13 cellular contexts compared by ENCODE assay signal in genomic region chr10:103803941-103804340, GRCh38. TPM values are rescaled to one million over a fixed set of nuclear protein-coding genes. Genes with fewer than 3 reads are reported as not detected.
DNase-seq lines count a peak whose midpoint lies in the region; ATAC-seq and TF ChIP-seq lines count a peak whose summit lies in the region.
"Had no signal": no experiment of that assay in that cellular context is flagged by ENCODE, and none has a peak within 500 bp of the region (broad histone marks: within the 10 kb centered on the region; RNA-seq: fewer than 3 reads in every experiment).

No MANE protein-coding gene starts in this region.

- no peak overlapping the region for H3K4me3 ChIP-seq in foreskin fibroblast (ENCODE audit: low read depth in 1 of 2, low read length in 2 of 2)
- H3K4me3 ChIP-seq in right cardiac atrium (ENCODE audit: low read length) = no peak overlapping the region
- H3K4me3 ChIP-seq: heart left ventricle had no signal

- H3K4me3 Mint-ChIP-seq in activated T-helper 2 cell treated with anti-CD3 and anti-CD28 coated beads, Interferon-gamma antibody, Interleukin-2, Interleukin-4, amounts not matched to agents 10 μg/mL and 5 μg/mL and 100 μg/mL, durations not matched to agents 14 hours and 24 hours and 36 hours (ENCODE audit: low read depth) = no peak overlapping the region
- no peak overlapping the region for H3K4me3 Mint-ChIP-seq in progenitor cell of endocrine pancreas (ENCODE audit: low read depth)

- H3K4me1 Mint-ChIP-seq in activated T-helper 2 cell treated with anti-CD3 and anti-CD28 coated beads, Interferon-gamma antibody, Interleukin-2, Interleukin-4, amounts not matched to agents 10 μg/mL and 5 μg/mL and 100 μg/mL, durations not matched to agents 14 hours and 24 hours and 36 hours (ENCODE audit: low read depth) = peaks cover 36% of the 10 kb centered on the region
- H3K4me1 Mint-ChIP-seq in progenitor cell of endocrine pancreas (ENCODE audit: low read depth) = peaks cover 43% of the 10 kb centered on the region

- peak; percentile 12 for DNase-seq in activated gamma-delta T cell treated with Interleukin-2 at 50 U/mL for 16 hours
- DNase-seq in activated gamma-delta T cell (lab: John Stamatoyannopoulos, UW) = no peak
- DNase-seq in NCI-H82 (lab: John Stamatoyannopoulos, UW) = peak; percentile 69
- DNase-seq in activated T-helper 2 cell treated with anti-CD3 and anti-CD28 coated beads, Interferon-gamma antibody, Interleukin-2, Interleukin-4, amounts not matched to agents 10 μg/mL and 5 μg/mL and 100 μg/mL, durations not matched to agents 14 hours and 24 hours and 36 hours (ENCODE audit: low spot score) = peak; percentile 41
- DNase-seq in progenitor cell of endocrine pancreas (ENCODE audit: low spot score, unreplicated experiment) = no peak
- no peak for DNase-seq in foreskin fibroblast
- no peak for DNase-seq in right cardiac atrium
- DNase-seq: brain microvascular endothelial cell, H7, heart left ventricle, NCI-H1436 treated with DMSO at 0.1 percent for 48 hours had no signal

- H3K27ac Mint-ChIP-seq in activated T-helper 2 cell treated with anti-CD3 and anti-CD28 coated beads, Interferon-gamma antibody, Interleukin-2, Interleukin-4, amounts not matched to agents 10 μg/mL and 5 μg/mL and 100 μg/mL, durations not matched to agents 14 hours and 24 hours and 36 hours = no peak overlapping the region
- H3K27ac Mint-ChIP-seq in progenitor cell of endocrine pancreas = peak overlapping the region; percentile 34

- peaks cover 3% of the 10 kb centered on the region for H3K4me1 ChIP-seq in right cardiac atrium (ENCODE audit: control insufficient read depth, insufficient read depth, low read length)

- no peaks in the 10 kb centered on the region for H3K36me3 Mint-ChIP-seq in activated T-helper 2 cell treated with anti-CD3 and anti-CD28 coated beads, Interferon-gamma antibody, Interleukin-2, Interleukin-4, amounts not matched to agents 10 μg/mL and 5 μg/mL and 100 μg/mL, durations not matched to agents 14 hours and 24 hours and 36 hours (ENCODE audit: low read depth)
- H3K36me3 Mint-ChIP-seq in progenitor cell of endocrine pancreas (ENCODE audit: insufficient read depth) = peaks cover 10% of the 10 kb centered on the region

- no peak overlapping the region for H3K27ac ChIP-seq in right cardiac atrium (ENCODE audit: low read length)
- H3K27ac ChIP-seq: brain microvascular endothelial cell, heart left ventricle, neutrophil had no signal

- ATAC-seq in GM21723 (IDR thresholded peaks at IDR 0.05; ENCODE audit: unreplicated experiment) (no peak), right cardiac atrium (no peak)
- ATAC-seq: heart left ventricle had no signal

- no peaks in the 10 kb centered on the region for H3K27me3 ChIP-seq in right cardiac atrium (ENCODE audit: control insufficient read depth, insufficient read depth)
- H3K27me3 ChIP-seq: brain microvascular endothelial cell, heart left ventricle, neutrophil had no signal

- H3K27me3 Mint-ChIP-seq in activated T-helper 2 cell treated with anti-CD3 and anti-CD28 coated beads, Interferon-gamma antibody, Interleukin-2, Interleukin-4, amounts not matched to agents 10 μg/mL and 5 μg/mL and 100 μg/mL, durations not matched to agents 14 hours and 24 hours and 36 hours (ENCODE audit: low read depth) = peaks cover 12% of the 10 kb centered on the region
- no peaks in the 10 kb centered on the region for H3K27me3 Mint-ChIP-seq in progenitor cell of endocrine pancreas

- intact Hi-C loops in activated T-helper 2 cell treated with anti-CD3 and anti-CD28 coated beads, Interferon-gamma antibody, Interleukin-2, Interleukin-4, amounts not matched to agents 10 μg/mL and 5 μg/mL and 100 μg/mL, durations not matched to agents 14 hours and 24 hours and 36 hours (cut with micrococcal nuclease) = loop anchor here (5.0 kb wide), 1 partner anchor 48 kb away; no protein-coding TSS in a partner anchor
- intact Hi-C loops in right cardiac atrium (cut with DNase I) = no loop called here

- 63% methylated on average over 3 of the region's 3 CpGs for WGBS in right cardiac atrium

- no peaks in the 10 kb centered on the region for H3K9me3 ChIP-seq in right cardiac atrium (ENCODE audit: control insufficient read depth, low read length)
- H3K9me3 ChIP-seq: heart left ventricle, neutrophil had no signal

- TF ChIP-seq CTCF in progenitor cell of endocrine pancreas (IDR thresholded peaks at IDR 0.05; ENCODE audit: unreplicated experiment) (no peak), foreskin fibroblast (IDR thresholded peaks at IDR 0.05; ENCODE audit: low read depth, low read length) (no peak)

- H3K9me3 Mint-ChIP-seq in activated T-helper 2 cell treated with anti-CD3 and anti-CD28 coated beads, Interferon-gamma antibody, Interleukin-2, Interleukin-4, amounts not matched to agents 10 μg/mL and 5 μg/mL and 100 μg/mL, durations not matched to agents 14 hours and 24 hours and 36 hours = no peaks in the 10 kb centered on the region
- no peaks in the 10 kb centered on the region for H3K9me3 Mint-ChIP-seq in progenitor cell of endocrine pancreas (ENCODE audit: low read depth)

RNA-seq across cellular contexts. Expression of gene SH3PXD2A, which starts 51.4 kb away (rescaled TPM):
- total RNA-seq in activated T-helper 2 cell treated with anti-CD3 and anti-CD28 coated beads, Interferon-gamma antibody, Interleukin-2, Interleukin-4, amounts not matched to agents 10 μg/mL and 5 μg/mL and 100 μg/mL, durations not matched to agents 14 hours and 24 hours and 36 hours = 8.3 and 8.6 TPM in 2 replicates
- total RNA-seq in progenitor cell of endocrine pancreas (25.5 and 28.0 TPM in 2 replicates), right cardiac atrium (10 to 100 TPM; 30.2 to 31.7 (median 31.0) TPM)
- 13.5 TPM for polyA plus RNA-seq in right cardiac atrium

Comparison
In these comparisons a context has a peak if more than half of its experiments do, and no peak if none do; other contexts are left out.
1. DNase-seq: peak in activated gamma-delta T cell treated with Interleukin-2 at 50 U/mL for 16 hours (single experiment), NCI-H82 (single experiment) and activated T-helper 2 cell treated with anti-CD3 and anti-CD28 coated beads, Interferon-gamma antibody, Interleukin-2, Interleukin-4, amounts not matched to agents 10 μg/mL and 5 μg/mL and 100 μg/mL, durations not matched to agents 14 hours and 24 hours and 36 hours (single experiment); none in activated gamma-delta T cell (single experiment), progenitor cell of endocrine pancreas (single experiment), foreskin fibroblast (0 of 2) and right cardiac atrium (0 of 3).